12 cellular contexts compared by ENCODE assay signal in the genomic region with DNA sequence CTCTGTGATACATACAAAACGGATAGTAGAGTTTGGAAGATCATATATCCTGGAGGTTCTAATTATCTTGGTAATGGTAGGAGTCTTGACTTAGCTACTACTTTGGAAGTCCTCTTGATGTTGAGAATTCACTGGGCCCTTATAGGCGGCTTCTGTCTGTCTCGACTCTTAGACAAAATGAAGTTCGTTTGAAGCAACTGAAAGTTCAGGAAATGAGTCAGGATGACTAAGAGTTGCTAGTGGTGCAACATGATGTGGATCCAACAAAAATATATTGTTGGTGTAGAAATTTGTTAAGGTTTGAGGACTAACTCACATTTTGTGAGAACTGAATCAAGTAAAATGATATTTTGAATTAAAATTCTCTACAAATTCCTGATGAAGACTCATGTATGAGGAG.
DNase-seq lines count a peak whose midpoint lies in the region; TF ChIP-seq lines count a peak whose summit lies in the region.
"Had no signal": no experiment of that assay in that cellular context is flagged by ENCODE, and none has a peak within 500 bp of the region (broad histone marks: within the 10 kb centered on the region; RNA-seq: fewer than 3 reads in every experiment).

No MANE protein-coding gene starts in this region.

- no peak overlapping the region for H2AFZ ChIP-seq in Karpas-422 (ENCODE audit: low read length)
- H2AFZ ChIP-seq: PC-9 had no signal

- H3K9ac ChIP-seq in Karpas-422 (ENCODE audit: low read length), result no peak overlapping the region

- no peaks in the 10 kb centered on the region for H3K79me2 ChIP-seq in Karpas-422 (ENCODE audit: low read length)

- no peaks in the 10 kb centered on the region for H4K20me1 ChIP-seq in Karpas-422 (ENCODE audit: insufficient read depth, low read depth, low read length)

- no peaks in the 10 kb centered on the region for H3K27me3 ChIP-seq in Karpas-422 (ENCODE audit: low read length)
- H3K27me3 ChIP-seq: vagina had no signal

- in situ Hi-C loops in GM13976 (cut with MboI; ENCODE audit: low sequenced_read_pairs, unreplicated experiment), result no loop called here

- no peak overlapping the region for H3K4me3 ChIP-seq in Karpas-422 (ENCODE audit: low read length)
- H3K4me3 ChIP-seq: PC-9, vagina had no signal

- H3K27ac ChIP-seq in Karpas-422 (ENCODE audit: low read length), result no peak overlapping the region
- H3K27ac ChIP-seq: PC-9, vagina had no signal

- DNase-seq in Daoy (ENCODE audit: low read depth) (peak; percentile 45), NCI-H460 (ENCODE audit: extremely low read depth, low read depth) (peak; percentile 29), dedifferentiated amniotic fluid mesenchymal stem cell (ENCODE audit: extremely low spot score) (peak; percentile 16), pulmonary artery endothelial cell (ENCODE audit: low read depth, low spot score) (peak; percentile 65), SW480 (ENCODE audit: low spot score) (no peak), Karpas-422 (no peak), GM13976 (ENCODE audit: low spot score) (no peak)
- DNase-seq in activated CD4-positive, alpha-beta T cell treated with anti-CD3 and anti-CD28 coated beads, Interleukin-2, amount 50 U/mL, for 4 hours, result no peak
- DNase-seq: NCI-H1048; PC-9; stimulated activated CD4-positive, alpha-beta T cell treated with anti-CD3 and anti-CD28 coated beads, Interleukin-4, amount 100 ng/mL, for 1 hour had no signal

- H3K36me3 ChIP-seq in Karpas-422 (ENCODE audit: insufficient read depth, low read length), result no peaks in the 10 kb centered on the region
- H3K36me3 ChIP-seq: vagina had no signal

- H3K4me1 ChIP-seq in Karpas-422 (ENCODE audit: low read length), result no peaks in the 10 kb centered on the region
- H3K4me1 ChIP-seq: vagina had no signal

- no peak overlapping the region for H3K4me2 ChIP-seq in Karpas-422 (ENCODE audit: low read depth, low read length, poor library complexity, severe bottlenecking)
- H3K4me2 ChIP-seq: PC-9 had no signal

- H3K9me3 ChIP-seq in Karpas-422 (ENCODE audit: low read length), result no peaks in the 10 kb centered on the region
- H3K9me3 ChIP-seq: vagina had no signal

- H3K9me2 ChIP-seq in Karpas-422 (replicated peaks; ENCODE audit: insufficient read depth, low read length), result no peaks in the 10 kb centered on the region

- no peak for TF ChIP-seq CTCF in GM13976 (IDR thresholded peaks at IDR 0.05; ENCODE audit: borderline replicate concordance, control extremely low read depth, extremely low read depth, insufficient read depth, missing control alignments)

Comparison
In these comparisons a context has a peak if more than half of its experiments do, and no peak if none do; other contexts are left out.
1. DNase-seq: peak in Daoy (single experiment), NCI-H460 (single experiment), dedifferentiated amniotic fluid mesenchymal stem cell (single experiment) and pulmonary artery endothelial cell (single experiment); none in SW480 (single experiment), activated CD4-positive, alpha-beta T cell treated with anti-CD3 and anti-CD28 coated beads, Interleukin-2, amount 50 U/mL, for 4 hours (0 of 2), Karpas-422 (single experiment) and GM13976 (single experiment).